Comparison of ENCODE assay signal across 1 cellular context in genomic region chr18:55524353-55525123, GRCh38.
TF ChIP-seq lines count a peak whose summit lies in the region.

No MANE protein-coding gene starts in this region.

TF ChIP-seq in K562, 482 proteins besides CTCF, POLR2A, EP300 and RAD21:
- peak; percentile 99 for TF ChIP-seq CUX1 (CRISPR knock-in tag; IDR thresholded peaks at IDR 0.05)
- TF ChIP-seq CSDE1 (IDR thresholded peaks at IDR 0.05), result no peak
